21 cellular contexts compared by ENCODE assay signal in the genomic region with DNA sequence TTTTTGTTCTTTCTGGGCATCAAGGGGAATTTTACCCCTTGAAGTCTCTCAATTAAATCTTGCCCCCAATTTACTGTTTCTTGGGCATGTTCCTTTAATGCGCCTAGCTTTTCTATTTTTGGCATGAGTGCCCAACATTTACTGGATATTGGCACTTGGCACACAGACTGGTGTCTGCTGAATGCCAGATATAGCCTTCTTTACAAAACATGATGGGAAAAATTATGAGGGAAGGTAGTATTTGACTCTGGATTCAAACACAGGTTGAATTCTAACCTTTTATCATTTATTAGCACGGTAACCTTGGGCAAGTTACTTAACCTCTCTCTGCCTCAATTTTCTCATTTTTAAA.
"Had no signal": no experiment of that assay in that cellular context is flagged by ENCODE, and none has a peak within 500 bp of the region (broad histone marks: within the 10 kb centered on the region; RNA-seq: fewer than 3 reads in every experiment).

No MANE protein-coding gene starts in this region.

- H2AFZ ChIP-seq: hepatocyte, neural progenitor cell had no signal

- H3K4me2 ChIP-seq: hepatocyte, neural progenitor cell had no signal

- H3K4me1 ChIP-seq: lower lobe of right lung, neural progenitor cell, psoas muscle, upper lobe of left lung, uterus had no signal

- H3K27me3 ChIP-seq: dorsolateral prefrontal cortex, hepatocyte, neural progenitor cell, spleen, tibial artery, upper lobe of left lung, uterus had no signal

- H3K36me3 ChIP-seq: lower lobe of right lung, neural progenitor cell, tibial artery, upper lobe of left lung, uterus had no signal

- H3K4me3 ChIP-seq: dorsolateral prefrontal cortex, hepatocyte, lower lobe of right lung, neural progenitor cell, psoas muscle, spleen, tibial artery, upper lobe of left lung, uterus had no signal

- H3K27ac ChIP-seq: dorsolateral prefrontal cortex, hepatocyte, lower lobe of right lung, neural progenitor cell, psoas muscle, spleen, tibial artery, upper lobe of left lung, uterus had no signal

- ATAC-seq: lower lobe of right lung; natural killer cell treated with Interleukin-12 subunit alpha and Interleukin-12 subunit beta and Interleukin-15 and Interleukin-18, amount 100 ng/mL, for 72 hours; psoas muscle; sciatic nerve; stimulated activated memory B cell treated with anti-CD40 and anti-IgM and Interleukin-4, amounts not matched to agents 10 μg/mL and 1 μg/mL and 100 μg/mL, for 72 hours had no signal

- DNase-seq: cortex of kidney; effector CD8-positive, alpha-beta T cell; foreskin melanocyte; kidney; lower lobe of right lung; nucleus accumbens; psoas muscle; retina; spleen; stimulated activated CD4-positive, alpha-beta T cell treated with anti-CD3 and anti-CD28 coated beads, Interleukin-15, amount 100 ng/mL, for 24 hours; stimulated activated CD4-positive, alpha-beta T cell treated with anti-CD3 and anti-CD28 coated beads, Interleukin-1b, Interleukin-23, amount 100 ng/mL, for 48 hours; stimulated activated CD4-positive, alpha-beta T cell treated with anti-CD3 and anti-CD28 coated beads, Interleukin-4, amount 100 ng/mL, for 24 hours; tibial artery; upper lobe of left lung; uterus had no signal

- H3K79me2 ChIP-seq: hepatocyte had no signal

- H3K9me3 ChIP-seq: tibial artery, uterus had no signal
